Comparison of ENCODE assay signal across 14 cellular contexts in the genomic region with DNA sequence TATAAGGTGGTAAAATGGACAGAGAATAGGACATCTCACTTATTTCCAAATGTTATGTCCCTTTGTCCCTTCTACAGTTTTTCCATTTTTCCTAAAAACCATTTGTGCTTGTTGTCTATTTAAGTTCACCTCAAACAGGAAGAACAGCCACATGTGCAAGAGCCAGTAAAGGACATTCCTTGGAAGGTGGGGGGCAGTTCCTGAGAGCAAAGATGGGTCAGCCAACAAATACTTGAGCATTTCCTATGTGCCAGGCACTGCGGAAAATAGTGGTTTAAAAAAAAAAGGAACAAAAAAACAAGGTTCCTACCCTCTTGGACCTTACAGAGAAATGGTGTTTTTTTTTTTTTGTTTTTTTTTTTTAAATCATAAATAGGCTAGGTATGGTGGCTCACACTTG. TPM values are rescaled to one million over a fixed set of nuclear protein-coding genes. Genes with fewer than 3 reads are reported as not detected.
DNase-seq lines count a peak whose midpoint lies in the region; ATAC-seq and TF ChIP-seq lines count a peak whose summit lies in the region.
"Had no signal": no experiment of that assay in that cellular context is flagged by ENCODE, and none has a peak within 500 bp of the region (broad histone marks: within the 10 kb centered on the region; RNA-seq: fewer than 3 reads in every experiment).

No MANE protein-coding gene starts in this region.

- 18 to 30% methylated on average over 1 of the region's 1 CpG for WGBS in gastroesophageal sphincter (ENCODE audit: low coverage in 1 of 2), 2 donors
- 78% methylated on average over 1 of the region's 1 CpG for WGBS in SK-N-SH (ENCODE audit: low lambda C conversion rate)

- H3K27ac ChIP-seq in gastroesophageal sphincter (peak overlapping the region in 3 of 4 donors; percentile 5 to 31 (median 12)), SK-N-SH (ENCODE audit: low read depth in 2 of 2, low read length in 1 of 2) (no peak overlapping the region)
- H3K27ac ChIP-seq: pancreas, suprapubic skin had no signal

- CTCF ChIA-PET in SK-N-SH (lab: Yijun Ruan, JAX): no interaction called here

- H3K27me3 ChIP-seq in gastroesophageal sphincter (no peaks in the 10 kb centered on the region), SK-N-SH (ENCODE audit: insufficient read depth) (no peaks in the 10 kb centered on the region)
- H3K27me3 ChIP-seq: pancreas, suprapubic skin had no signal

- no peak for ATAC-seq in activated T-cell treated with anti-CD3 and anti-CD28 coated beads, Interleukin-2, amount 50 U/mL, for 72 hours (replicated peaks in 1 of 2)
- no peak for ATAC-seq in activated naive CD8-positive, alpha-beta T cell treated with anti-CD3 and anti-CD28 coated beads, Interleukin-2, amount 50 U/mL, for 24 hours
- ATAC-seq in gastroesophageal sphincter: peak; percentile 71
- ATAC-seq in stimulated activated effector memory CD8-positive, alpha-beta T cell treated with anti-CD3 and anti-CD28 coated beads, Interleukin-12 subunit alpha, Interleukin-12 subunit beta, amount 100 ng/mL, for 72 hours: no peak

- peaks cover 3% of the 10 kb centered on the region for H3F3A ChIP-seq in SK-N-SH (replicated peaks; ENCODE audit: insufficient read depth)

- TF ChIP-seq CTCF in gastroesophageal sphincter (IDR thresholded peaks at IDR 0.05) (no peak), SK-N-SH (IDR thresholded peaks at IDR 0.05) (no peak)

- peaks cover 23% of the 10 kb centered on the region for H3K79me2 ChIP-seq in SK-N-SH (ENCODE audit: insufficient read depth)

- in situ Hi-C loops in ACHN (cut with HindIII; ENCODE audit: low pct_ligation_motif_present, low pct_unique_long_range_greater_than_20kb, low sequenced_read_pairs): no loop called here

- no peak for TF ChIP-seq POLR2A in gastroesophageal sphincter (IDR thresholded peaks at IDR 0.05)

- H3K4me3 ChIP-seq in gastroesophageal sphincter (no peak overlapping the region), SK-N-SH (ENCODE audit: low read depth in 2 of 2, low read length in 1 of 2) (no peak overlapping the region)
- H3K4me3 ChIP-seq: pancreas, suprapubic skin had no signal

- H3K4me1 Mint-ChIP-seq in activated T-cell treated with anti-CD3 and anti-CD28 coated beads, Interleukin-2, amount 50 U/mL, for 72 hours (ENCODE audit: low read depth): peaks cover 33% of the 10 kb centered on the region
- peaks cover 42% of the 10 kb centered on the region for H3K4me1 Mint-ChIP-seq in activated naive CD8-positive, alpha-beta T cell treated with anti-CD3 and anti-CD28 coated beads, Interleukin-2, amount 50 U/mL, for 24 hours
- H3K4me1 Mint-ChIP-seq in stimulated activated effector memory CD8-positive, alpha-beta T cell treated with anti-CD3 and anti-CD28 coated beads, Interleukin-12 subunit alpha, Interleukin-12 subunit beta, amount 100 ng/mL, for 72 hours: peaks cover 20% of the 10 kb centered on the region

- H2AFZ ChIP-seq in SK-N-SH (ENCODE audit: low read depth): no peak overlapping the region

- POLR2A ChIA-PET in SK-N-SH (lab: Yijun Ruan, JAX): no interaction called here

- H3K36me3 ChIP-seq in gastroesophageal sphincter (peaks cover 3 to 95% of the 10 kb centered on the region in 2 donors), SK-N-SH (replicated peaks in 1 of 2; ENCODE audit: control insufficient read depth in 1 of 2, insufficient read depth in 2 of 2, low read length in 1 of 2) (peaks cover 64 to 82% of the 10 kb centered on the region in 2 experiments)

- H3K4me3 Mint-ChIP-seq in activated T-cell treated with anti-CD3 and anti-CD28 coated beads, Interleukin-2, amount 50 U/mL, for 72 hours: no peak overlapping the region
- H3K4me3 Mint-ChIP-seq in activated naive CD8-positive, alpha-beta T cell treated with anti-CD3 and anti-CD28 coated beads, Interleukin-2, amount 50 U/mL, for 24 hours: no peak overlapping the region
- no peak overlapping the region for H3K4me3 Mint-ChIP-seq in stimulated activated effector memory CD8-positive, alpha-beta T cell treated with anti-CD3 and anti-CD28 coated beads, Interleukin-12 subunit alpha, Interleukin-12 subunit beta, amount 100 ng/mL, for 72 hours

- TF ChIP-seq EP300 in gastroesophageal sphincter (IDR thresholded peaks at IDR 0.05): no peak
- no peak for TF ChIP-seq EP300 in SK-N-SH (IDR thresholded peaks at IDR 0.05; ENCODE audit: borderline replicate concordance in 1 of 2, low read depth in 1 of 2, low read length in 1 of 2)

- peaks cover 2% of the 10 kb centered on the region; the same call in 1 of the 2 replicates for H4K20me1 ChIP-seq in SK-N-SH (ENCODE audit: insufficient read depth)

- H3K9me3 Mint-ChIP-seq in activated T-cell treated with anti-CD3 and anti-CD28 coated beads, Interleukin-2, amount 50 U/mL, for 72 hours: no peaks in the 10 kb centered on the region
- H3K9me3 Mint-ChIP-seq in activated naive CD8-positive, alpha-beta T cell treated with anti-CD3 and anti-CD28 coated beads, Interleukin-2, amount 50 U/mL, for 24 hours: no peaks in the 10 kb centered on the region
- H3K9me3 Mint-ChIP-seq in stimulated activated effector memory CD8-positive, alpha-beta T cell treated with anti-CD3 and anti-CD28 coated beads, Interleukin-12 subunit alpha, Interleukin-12 subunit beta, amount 100 ng/mL, for 72 hours: no peaks in the 10 kb centered on the region

- H3K36me3 Mint-ChIP-seq in activated T-cell treated with anti-CD3 and anti-CD28 coated beads, Interleukin-2, amount 50 U/mL, for 72 hours (ENCODE audit: insufficient read depth in 2 of 2): peaks cover 18 to 58% of the 10 kb centered on the region in 2 donors
- H3K36me3 Mint-ChIP-seq in activated naive CD8-positive, alpha-beta T cell treated with anti-CD3 and anti-CD28 coated beads, Interleukin-2, amount 50 U/mL, for 24 hours (ENCODE audit: low read depth): peaks cover 85% of the 10 kb centered on the region
- peaks cover 100% of the 10 kb centered on the region for H3K36me3 Mint-ChIP-seq in stimulated activated effector memory CD8-positive, alpha-beta T cell treated with anti-CD3 and anti-CD28 coated beads, Interleukin-12 subunit alpha, Interleukin-12 subunit beta, amount 100 ng/mL, for 72 hours

- H3K4me1 ChIP-seq in gastroesophageal sphincter (peaks cover 0 to 22% (median 0%) of the 10 kb centered on the region in 3 donors), SK-N-SH (ENCODE audit: control insufficient read depth in 1 of 2, insufficient read depth in 2 of 2, low read depth in 1 of 2, low read length in 1 of 2) (no peaks in the 10 kb centered on the region; a peak in 1 of 4 replicates)
- H3K4me1 ChIP-seq: pancreas, suprapubic skin had no signal

- no peak overlapping the region for H3K4me2 ChIP-seq in SK-N-SH

- DNase-seq in activated T-cell treated with anti-CD3 and anti-CD28 coated beads, Interleukin-2, amount 50 U/mL, for 72 hours: no peak
- DNase-seq in activated T-cell treated with anti-CD3 and anti-CD28 coated beads, Interleukin-2, amount 50 U/mL, for 48 hours: no peak
- no peak for DNase-seq in activated naive CD8-positive, alpha-beta T cell treated with anti-CD3 and anti-CD28 coated beads, Interleukin-2, amount 50 U/mL, for 24 hours
- no peak for DNase-seq in stimulated activated effector memory CD8-positive, alpha-beta T cell treated with anti-CD3 and anti-CD28 coated beads, Interleukin-12 subunit alpha, Interleukin-12 subunit beta, amount 100 ng/mL, for 72 hours (ENCODE audit: low spot score in 2 of 2)
- DNase-seq in SK-N-SH (no peak), ACHN (no peak), NCI-H82 treated with DMSO at 0.1 percent for 48 hours (lab: John Stamatoyannopoulos, UW; ENCODE audit: unreplicated experiment) (no peak)
- DNase-seq: activated CD4-positive, alpha-beta T cell treated with anti-CD3 and anti-CD28 coated beads, Interleukin-2, amount 50 U/mL, for 48 hours; amniotic stem cell; NCI-H1417 treated with DMSO at 0.1 percent for 48 hours; NCI-H748 treated with DMSO at 0.1 percent for 48 hours; pancreas had no signal

- H3K9ac ChIP-seq in SK-N-SH: no peak overlapping the region

- no peaks in the 10 kb centered on the region for H3K9me2 ChIP-seq in SK-N-SH

- no peak for TF ChIP-seq RAD21 in SK-N-SH (IDR thresholded peaks at IDR 0.05; ENCODE audit: low read length)

- H3K27me3 Mint-ChIP-seq in activated T-cell treated with anti-CD3 and anti-CD28 coated beads, Interleukin-2, amount 50 U/mL, for 72 hours (ENCODE audit: low read depth): no peaks in the 10 kb centered on the region
- H3K27me3 Mint-ChIP-seq in activated naive CD8-positive, alpha-beta T cell treated with anti-CD3 and anti-CD28 coated beads, Interleukin-2, amount 50 U/mL, for 24 hours: no peaks in the 10 kb centered on the region

- peak overlapping the region; percentile 96 for H3K27ac Mint-ChIP-seq in activated T-cell treated with anti-CD3 and anti-CD28 coated beads, Interleukin-2, amount 50 U/mL, for 72 hours
- peak overlapping the region; percentile 76 for H3K27ac Mint-ChIP-seq in activated naive CD8-positive, alpha-beta T cell treated with anti-CD3 and anti-CD28 coated beads, Interleukin-2, amount 50 U/mL, for 24 hours
- peak overlapping the region; percentile 8 for H3K27ac Mint-ChIP-seq in stimulated activated effector memory CD8-positive, alpha-beta T cell treated with anti-CD3 and anti-CD28 coated beads, Interleukin-12 subunit alpha, Interleukin-12 subunit beta, amount 100 ng/mL, for 72 hours

- no peaks in the 10 kb centered on the region for H3K9me3 ChIP-seq in gastroesophageal sphincter
- no peaks in the 10 kb centered on the region for H3K9me3 ChIP-seq in SK-N-SH
- H3K9me3 ChIP-seq: pancreas, suprapubic skin had no signal

TF ChIP-seq in SK-N-SH, 30 proteins besides CTCF, POLR2A, EP300 and RAD21:
- TF ChIP-seq NFIC (IDR thresholded peaks at IDR 0.05; ENCODE audit: borderline replicate concordance) (no peak), JUND (IDR thresholded peaks at IDR 0.05) (no peak), POLR2AphosphoS5 (IDR thresholded peaks at IDR 0.05; ENCODE audit: low read depth, low read length) (no peak), FOXM1 (IDR thresholded peaks at IDR 0.05; ENCODE audit: low read depth) (no peak)

RNA-seq across cellular contexts. Expression of a gene that starts 26.8 kb away (rescaled TPM):
- 100 to 1,000 TPM; 361 to 433 TPM for total RNA-seq in activated T-cell treated with anti-CD3 and anti-CD28 coated beads, Interleukin-2, amount 50 U/mL, for 72 hours
- 10 to 100 TPM; 33.0 to 41.0 (median 36.1) TPM for total RNA-seq in gastroesophageal sphincter
- polyA plus RNA-seq in SK-N-SH (2012; rRNA removed): 21.6 and 28.4 TPM in 2 replicates
- polyA plus RNA-seq in SK-N-SH (2012; cell fraction: cytosol; rRNA removed): 42.1 and 66.2 TPM in 2 replicates
- polyA plus RNA-seq in SK-N-SH (2012; cell fraction: nucleus; rRNA removed): 11.4 and 12.7 TPM in 2 replicates

RNA-seq across cellular contexts. Expression of a gene that starts 46.6 kb away (rescaled TPM):
- total RNA-seq in activated T-cell treated with anti-CD3 and anti-CD28 coated beads, Interleukin-2, amount 50 U/mL, for 72 hours: 10 to 100 TPM; 56.1 to 56.6 TPM
- 10 to 100 TPM; 21.5 to 58.3 (median 40.0) TPM for total RNA-seq in gastroesophageal sphincter
- 53.5 and 61.3 TPM in 2 replicates for polyA plus RNA-seq in SK-N-SH (2012; rRNA removed)
- 48.8 and 53.9 TPM in 2 replicates for polyA plus RNA-seq in SK-N-SH (2012; cell fraction: cytosol; rRNA removed)
- 37.0 and 46.0 TPM in 2 replicates for polyA plus RNA-seq in SK-N-SH (2012; cell fraction: nucleus; rRNA removed)

Comparison
In these comparisons a context has a peak if more than half of its experiments do, and no peak if none do; other contexts are left out.
1. H3K27ac Mint-ChIP-seq: peak in every context shown above with its lines; median percentile 96 in activated T-cell treated with anti-CD3 and anti-CD28 coated beads, Interleukin-2, amount 50 U/mL, for 72 hours; 76 in activated naive CD8-positive, alpha-beta T cell treated with anti-CD3 and anti-CD28 coated beads, Interleukin-2, amount 50 U/mL, for 24 hours; 8 in stimulated activated effector memory CD8-positive, alpha-beta T cell treated with anti-CD3 and anti-CD28 coated beads, Interleukin-12 subunit alpha, Interleukin-12 subunit beta, amount 100 ng/mL, for 72 hours.
2. H3K27ac ChIP-seq: peak in gastroesophageal sphincter (3 of 4); none in SK-N-SH (0 of 2).
3. RNA of a gene that starts 26.8 kb away (total RNA-seq): 361 to 433 TPM in activated T-cell treated with anti-CD3 and anti-CD28 coated beads, Interleukin-2, amount 50 U/mL, for 72 hours; 33.0 to 41.0 TPM in gastroesophageal sphincter; every median in the first group is over 4 times any median in the second.